Comparison of ENCODE assay signal across 2 cellular contexts in the genomic region with DNA sequence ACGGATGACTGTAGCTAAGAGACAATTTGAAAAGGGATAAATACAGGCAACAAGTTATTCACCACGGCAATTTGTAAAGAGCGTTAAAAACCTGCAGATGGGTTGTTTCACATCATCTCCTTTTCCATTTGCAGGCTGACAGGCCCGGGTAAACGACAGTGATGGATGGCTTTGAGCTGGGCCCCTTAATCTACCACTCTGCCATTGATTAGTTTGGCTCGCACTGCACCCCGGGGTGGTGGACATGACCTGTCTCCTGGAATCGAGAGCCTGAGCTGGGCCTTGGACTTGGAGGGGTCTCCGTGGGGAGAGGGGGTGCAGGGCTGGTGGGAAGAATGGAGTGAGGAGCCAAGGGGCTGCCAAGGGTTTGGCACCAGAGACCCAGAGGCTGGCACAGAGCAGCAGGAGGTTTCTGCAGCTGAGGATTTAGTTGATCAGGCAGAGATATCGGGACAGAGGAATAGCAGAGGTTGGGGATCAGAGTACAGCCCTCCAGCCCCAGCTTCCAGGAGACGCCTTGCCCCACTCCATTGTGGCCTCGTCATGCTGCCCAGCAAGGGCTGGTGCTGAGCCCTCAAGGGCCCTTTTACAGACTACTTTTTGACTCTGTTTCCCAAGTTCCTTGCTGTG.
A peak's percentile ranks its signal among the peaks of the same experiment; 100 is the strongest.
TF ChIP-seq lines count a peak whose summit lies in the region.

No MANE protein-coding gene starts in this region.

TF ChIP-seq in GM23338, 12 proteins besides CTCF, POLR2A, EP300 and RAD21 (continued from another document):
- TF ChIP-seq, protein P1, sequence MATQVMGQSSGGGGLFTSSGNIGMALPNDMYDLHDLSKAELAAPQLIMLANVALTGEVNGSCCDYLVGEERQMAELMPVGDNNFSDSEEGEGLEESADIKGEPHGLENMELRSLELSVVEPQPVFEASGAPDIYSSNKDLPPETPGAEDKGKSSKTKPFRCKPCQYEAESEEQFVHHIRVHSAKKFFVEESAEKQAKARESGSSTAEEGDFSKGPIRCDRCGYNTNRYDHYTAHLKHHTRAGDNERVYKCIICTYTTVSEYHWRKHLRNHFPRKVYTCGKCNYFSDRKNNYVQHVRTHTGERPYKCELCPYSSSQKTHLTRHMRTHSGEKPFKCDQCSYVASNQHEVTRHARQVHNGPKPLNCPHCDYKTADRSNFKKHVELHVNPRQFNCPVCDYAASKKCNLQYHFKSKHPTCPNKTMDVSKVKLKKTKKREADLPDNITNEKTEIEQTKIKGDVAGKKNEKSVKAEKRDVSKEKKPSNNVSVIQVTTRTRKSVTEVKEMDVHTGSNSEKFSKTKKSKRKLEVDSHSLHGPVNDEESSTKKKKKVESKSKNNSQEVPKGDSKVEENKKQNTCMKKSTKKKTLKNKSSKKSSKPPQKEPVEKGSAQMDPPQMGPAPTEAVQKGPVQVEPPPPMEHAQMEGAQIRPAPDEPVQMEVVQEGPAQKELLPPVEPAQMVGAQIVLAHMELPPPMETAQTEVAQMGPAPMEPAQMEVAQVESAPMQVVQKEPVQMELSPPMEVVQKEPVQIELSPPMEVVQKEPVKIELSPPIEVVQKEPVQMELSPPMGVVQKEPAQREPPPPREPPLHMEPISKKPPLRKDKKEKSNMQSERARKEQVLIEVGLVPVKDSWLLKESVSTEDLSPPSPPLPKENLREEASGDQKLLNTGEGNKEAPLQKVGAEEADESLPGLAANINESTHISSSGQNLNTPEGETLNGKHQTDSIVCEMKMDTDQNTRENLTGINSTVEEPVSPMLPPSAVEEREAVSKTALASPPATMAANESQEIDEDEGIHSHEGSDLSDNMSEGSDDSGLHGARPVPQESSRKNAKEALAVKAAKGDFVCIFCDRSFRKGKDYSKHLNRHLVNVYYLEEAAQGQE (IDR thresholded peaks at IDR 0.05; ENCODE audit: unreplicated experiment): no peak

TF ChIP-seq in K562, 482 proteins besides CTCF, POLR2A, EP300 and RAD21 (continued from another document):
- TF ChIP-seq, protein P2, sequence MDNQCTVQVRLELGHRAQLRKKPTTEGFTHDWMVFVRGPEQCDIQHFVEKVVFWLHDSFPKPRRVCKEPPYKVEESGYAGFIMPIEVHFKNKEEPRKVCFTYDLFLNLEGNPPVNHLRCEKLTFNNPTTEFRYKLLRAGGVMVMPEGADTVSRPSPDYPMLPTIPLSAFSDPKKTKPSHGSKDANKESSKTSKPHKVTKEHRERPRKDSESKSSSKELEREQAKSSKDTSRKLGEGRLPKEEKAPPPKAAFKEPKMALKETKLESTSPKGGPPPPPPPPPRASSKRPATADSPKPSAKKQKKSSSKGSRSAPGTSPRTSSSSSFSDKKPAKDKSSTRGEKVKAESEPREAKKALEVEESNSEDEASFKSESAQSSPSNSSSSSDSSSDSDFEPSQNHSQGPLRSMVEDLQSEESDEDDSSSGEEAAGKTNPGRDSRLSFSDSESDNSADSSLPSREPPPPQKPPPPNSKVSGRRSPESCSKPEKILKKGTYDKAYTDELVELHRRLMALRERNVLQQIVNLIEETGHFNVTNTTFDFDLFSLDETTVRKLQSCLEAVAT (IDR thresholded peaks at IDR 0.05): 0 out of 4 replicates have a peak, but pooled peaks of 1 of the 2 experiments have one; percentile 39
- TF ChIP-seq, protein P3, sequence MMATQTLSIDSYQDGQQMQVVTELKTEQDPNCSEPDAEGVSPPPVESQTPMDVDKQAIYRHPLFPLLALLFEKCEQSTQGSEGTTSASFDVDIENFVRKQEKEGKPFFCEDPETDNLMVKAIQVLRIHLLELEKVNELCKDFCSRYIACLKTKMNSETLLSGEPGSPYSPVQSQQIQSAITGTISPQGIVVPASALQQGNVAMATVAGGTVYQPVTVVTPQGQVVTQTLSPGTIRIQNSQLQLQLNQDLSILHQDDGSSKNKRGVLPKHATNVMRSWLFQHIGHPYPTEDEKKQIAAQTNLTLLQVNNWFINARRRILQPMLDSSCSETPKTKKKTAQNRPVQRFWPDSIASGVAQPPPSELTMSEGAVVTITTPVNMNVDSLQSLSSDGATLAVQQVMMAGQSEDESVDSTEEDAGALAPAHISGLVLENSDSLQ (IDR thresholded peaks at IDR 0.05): peak; percentile 61
